Comparison of ENCODE assay signal across 8 cellular contexts in the genomic region with DNA sequence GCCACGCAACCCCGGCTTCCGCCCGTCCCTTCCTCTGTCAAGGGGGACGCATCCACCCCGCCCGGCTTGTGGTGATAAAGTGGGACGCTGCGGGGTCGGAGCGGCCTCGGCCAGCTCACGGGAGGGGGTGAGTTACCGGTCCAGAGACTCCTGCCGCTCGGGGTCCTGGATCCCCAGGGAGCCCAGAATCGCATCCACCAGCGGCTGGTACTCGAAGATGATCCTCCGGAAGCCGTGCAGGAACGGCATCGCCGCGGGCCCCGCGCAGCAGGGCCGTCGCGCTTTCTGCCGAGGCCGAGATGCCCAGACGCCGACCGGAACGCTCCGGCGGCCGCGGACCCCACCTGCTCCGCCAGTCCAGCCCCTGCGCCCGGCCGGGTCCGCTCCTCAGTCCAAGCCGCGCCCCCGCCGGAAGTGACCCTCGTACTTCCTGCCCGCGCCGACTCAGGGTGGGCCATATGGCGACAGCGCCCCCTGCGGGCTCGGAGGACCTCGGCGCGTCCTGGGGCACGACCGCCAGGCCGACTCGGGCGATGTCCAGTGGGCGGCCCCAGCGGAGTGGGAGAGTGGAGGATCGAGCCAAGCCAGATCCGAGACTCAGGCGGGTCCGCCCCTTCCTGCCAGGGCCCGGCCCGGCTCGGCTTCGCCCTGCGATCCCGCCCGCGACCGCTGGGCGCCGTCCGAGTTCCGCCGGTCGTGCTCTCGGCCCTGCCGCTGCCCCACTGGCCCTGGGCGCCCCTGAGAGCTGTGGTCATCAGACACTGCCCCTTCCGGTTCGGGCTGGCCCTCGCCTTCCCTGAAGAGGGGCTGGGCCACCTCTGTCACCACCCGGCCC. TPM values are rescaled to one million over a fixed set of nuclear protein-coding genes. Genes with fewer than 3 reads are reported as not detected.
DNase-seq lines count a peak whose midpoint lies in the region; ATAC-seq, FAIRE-seq and TF ChIP-seq lines count a peak whose summit lies in the region.

A gene with protein sequence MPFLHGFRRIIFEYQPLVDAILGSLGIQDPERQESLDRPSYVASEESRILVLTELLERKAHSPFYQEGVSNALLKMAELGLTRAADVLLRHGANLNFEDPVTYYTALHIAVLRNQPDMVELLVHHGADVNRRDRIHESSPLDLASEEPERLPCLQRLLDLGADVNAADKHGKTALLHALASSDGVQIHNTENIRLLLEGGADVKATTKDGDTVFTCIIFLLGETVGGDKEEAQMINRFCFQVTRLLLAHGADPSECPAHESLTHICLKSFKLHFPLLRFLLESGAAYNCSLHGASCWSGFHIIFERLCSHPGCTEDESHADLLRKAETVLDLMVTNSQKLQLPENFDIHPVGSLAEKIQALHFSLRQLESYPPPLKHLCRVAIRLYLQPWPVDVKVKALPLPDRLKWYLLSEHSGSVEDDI (minus strand): TSS at position 401 of the 835 bp plus-strand sequence. CDS start 152 bp downstream, at position 249.

- H3K27ac Mint-ChIP-seq in dendritic cell treated with granulocyte-macrophage colony-stimulating factor and Interleukin-4, amounts not matched to agents 40 ng/mL and 50 ng/mL, for 4 days, result peak within 1 kb of the TSS; percentile 82

- peak within 1 kb of the TSS; percentile 90 for H3K4me3 Mint-ChIP-seq in dendritic cell treated with granulocyte-macrophage colony-stimulating factor and Interleukin-4, amounts not matched to agents 40 ng/mL and 50 ng/mL, for 4 days

- TF ChIP-seq CTCF in HepG2 (CRISPR knock-in tag; IDR thresholded peaks at IDR 0.05), result peak; percentile 97

- H3K27me3 Mint-ChIP-seq in dendritic cell treated with granulocyte-macrophage colony-stimulating factor and Interleukin-4, amounts not matched to agents 40 ng/mL and 50 ng/mL, for 4 days, result peaks cover 4% of the 10 kb centered on the region

- peak within 1 kb of the TSS; percentile 78 to 92 (median 84) for H3K9ac ChIP-seq in BLaER1 treated with 17β-estradiol and CSF1 and Interleukin-3, amounts not matched to agents 10 nM and 100 nM
- peak within 1 kb of the TSS; percentile 94 for H3K9ac ChIP-seq in HepG2 (ENCODE audit: insufficient read depth, low read depth, low read length)

- H3K36me3 ChIP-seq in BLaER1 treated with 17β-estradiol and CSF1 and Interleukin-3, amounts not matched to agents 10 nM and 100 nM, result peaks cover 27 to 39% (median 32%) of the 10 kb centered on the region in 11 experiments
- H3K36me3 ChIP-seq in HepG2 (replicated peaks in 1 of 2; ENCODE audit: control insufficient read depth in 1 of 2, insufficient read depth in 2 of 2, low read length in 2 of 2), result peaks cover 12 to 31% of the 10 kb centered on the region in 2 experiments; a peak in 4 of 5 replicates

- no CpG with 5 or more reads among the region's 93 CpGs for WGBS in HepG2 (ENCODE audit: low lambda C conversion rate)

- H3K9me3 ChIP-seq in BLaER1 treated with 17β-estradiol and CSF1 and Interleukin-3, amounts not matched to agents 10 nM and 100 nM (replicated peaks in 1 of 11), result no peaks in the 10 kb centered on the region
- H3K9me3 ChIP-seq in HepG2 (ENCODE audit: low read length), result no peaks in the 10 kb centered on the region

- peaks cover 43 to 50% (median 48%) of the 10 kb centered on the region in 11 experiments; a peak in 21 of 22 replicates for H4K20me1 ChIP-seq in BLaER1 treated with 17β-estradiol and CSF1 and Interleukin-3, amounts not matched to agents 10 nM and 100 nM
- H4K20me1 ChIP-seq in HepG2 (ENCODE audit: insufficient read depth, low read length), result peaks cover 9% of the 10 kb centered on the region; the same call in 1 of the 2 replicates

- in situ Hi-C loops in HepG2 (cut with HindIII; ENCODE audit: extremely low pct_ligation_motif_present, low pct_unique_long_range_greater_than_20kb), result loop anchor here (10.0 kb wide), 1 partner anchor 143 kb away; no protein-coding TSS in a partner anchor

- TF ChIP-seq RAD21 in HepG2 (CRISPR knock-in tag; IDR thresholded peaks at IDR 0.05), result peak; percentile 99

- H3K27me3 ChIP-seq in BLaER1 treated with 17β-estradiol and CSF1 and Interleukin-3, amounts not matched to agents 10 nM and 100 nM, result no peaks in the 10 kb centered on the region
- peaks cover 0 to 12% of the 10 kb centered on the region in 2 experiments; a peak in 2 of 5 replicates for H3K27me3 ChIP-seq in HepG2 (ENCODE audit: control insufficient read depth in 1 of 2, insufficient read depth in 2 of 2, low read length in 2 of 2)

- H3K4me1 Mint-ChIP-seq in dendritic cell treated with granulocyte-macrophage colony-stimulating factor and Interleukin-4, amounts not matched to agents 40 ng/mL and 50 ng/mL, for 4 days (ENCODE audit: low read depth), result peaks cover 47% of the 10 kb centered on the region

- intact Hi-C loops in dendritic cell treated with granulocyte-macrophage colony-stimulating factor and Interleukin-4, amounts not matched to agents 40 ng/mL and 50 ng/mL, for 4 days (cut with micrococcal nuclease), result loop anchor here (2.0 to 10.0 kb wide), 3 partner anchors 15 to 143 kb away; partner anchors contain the start of gene NTMT1
- intact Hi-C loops in HepG2 (cut with micrococcal nuclease; ENCODE audit: unreplicated experiment), result loop anchor here (5.0 kb wide), 1 partner anchor 140 kb away; no protein-coding TSS in a partner anchor

- peaks cover 23% of the 10 kb centered on the region for H3K79me2 ChIP-seq in HepG2 (ENCODE audit: insufficient read depth, low read length)

- peak within 1 kb of the TSS; percentile 38 to 86 (median 75); a peak in 21 of 22 replicates for H3K27ac ChIP-seq in BLaER1 treated with 17β-estradiol and CSF1 and Interleukin-3, amounts not matched to agents 10 nM and 100 nM
- peak within 1 kb of the TSS; percentile 51 for H3K27ac ChIP-seq in HepG2 (ENCODE audit: extremely low read length, insufficient read depth, low read length)

- H3K4me2 ChIP-seq in BLaER1 treated with 17β-estradiol and CSF1 and Interleukin-3, amounts not matched to agents 10 nM and 100 nM, result peak within 1 kb of the TSS; percentile 91 to 100 (median 99)
- peak within 1 kb of the TSS; percentile 99 for H3K4me2 ChIP-seq in HepG2 (ENCODE audit: low read depth, low read length)

- peak; percentile 86 for FAIRE-seq in HepG2 (lab: Jason Lieb, UNC)

- H3K4me1 ChIP-seq in BLaER1 treated with 17β-estradiol and CSF1 and Interleukin-3, amounts not matched to agents 10 nM and 100 nM, result peaks cover 23 to 50% (median 36%) of the 10 kb centered on the region in 10 experiments
- peaks cover 30% of the 10 kb centered on the region for H3K4me1 ChIP-seq in HepG2 (ENCODE audit: insufficient read depth, low read length)

- peak within 1 kb of the TSS; percentile 80 to 99 (median 90) for H3K4me3 ChIP-seq in BLaER1 treated with 17β-estradiol and CSF1 and Interleukin-3, amounts not matched to agents 10 nM and 100 nM
- H3K4me3 ChIP-seq in HepG2 (replicated peaks in 1 of 3; ENCODE audit: insufficient read depth in 1 of 3, low read depth in 2 of 3, low read length in 3 of 3), result peak within 1 kb of the TSS; percentile 92 to 100 (median 98)

- CTCF ChIA-PET in HepG2 (lab: Yijun Ruan, JAX; ENCODE audit: low intra/inter-chr PET ratio, low total read pairs), result interaction anchor here (1.5 to 1.9 kb wide), 2 partner anchors 142 to 149 kb away, joined by 9 to 15 read pairs; no protein-coding TSS in a partner anchor

- peak in 1 of 2 experiments; percentile 32; a peak in 1 of 4 replicates for TF ChIP-seq POLR2A in HepG2 (IDR thresholded peaks at IDR 0.05; ENCODE audit: insufficient read depth in 1 of 2, low read depth in 2 of 2, low read length in 2 of 2)

- peaks cover 38% of the 10 kb centered on the region for H3K36me3 Mint-ChIP-seq in dendritic cell treated with granulocyte-macrophage colony-stimulating factor and Interleukin-4, amounts not matched to agents 40 ng/mL and 50 ng/mL, for 4 days (ENCODE audit: low read depth)

- no peak within 1 kb of the TSS for H2AFZ ChIP-seq in HepG2 (ENCODE audit: low read length)

- TF ChIP-seq EP300 in HepG2 (IDR thresholded peaks at IDR 0.05; ENCODE audit: low read depth in 2 of 2, low read length in 2 of 2) (no peak), HepG2 (CRISPR knock-in tag; IDR thresholded peaks at IDR 0.05; ENCODE audit: borderline replicate concordance) (peak; percentile 56; the same call in 1 of the 2 replicates)

- BruUV-seq in HepG2 (replicated peaks; lab: Mats Ljungman, UMichigan), result no TSS peak

- no peaks in the 10 kb centered on the region for H3K9me3 Mint-ChIP-seq in dendritic cell treated with granulocyte-macrophage colony-stimulating factor and Interleukin-4, amounts not matched to agents 40 ng/mL and 50 ng/mL, for 4 days

- ATAC-seq in HG03457 (IDR thresholded peaks at IDR 0.05; ENCODE audit: unreplicated experiment), result peak; percentile 86
- peak; percentile 95 for ATAC-seq in HepG2

- POLR2A ChIA-PET in HepG2 (lab: Yijun Ruan, JAX), result no interaction called here

- DNase-seq in GM19238 (ENCODE audit: insufficient read length, low spot score) (peak; percentile 100), NCI-H69 (lab: John Stamatoyannopoulos, UW) (peak; percentile 97), HepG2 (ENCODE audit: low spot score) (peak; percentile 92)
- peak; percentile 87 for DNase-seq in activated CD4-positive, alpha-beta T cell treated with anti-CD3 and anti-CD28 coated beads, Interleukin-2, amount 50 U/mL, for 1 hour
- DNase-seq in stimulated activated CD4-positive, alpha-beta T cell treated with anti-CD3 and anti-CD28 coated beads, Interleukin-4, amount 100 ng/mL, for 1 hour, result peak; percentile 96

RNA-seq across cellular contexts. Expression of the gene that starts here (rescaled TPM):
- total RNA-seq in HepG2 (2016; rRNA removed; fragmentation: Illumina TruSeq; extraction: Trizol), result 8.2 and 8.3 TPM in 2 replicates
- 1.6 and 1.8 TPM in 2 replicates for total RNA-seq in HepG2 (2016; cell fraction: cytosol; rRNA removed; fragmentation: Illumina TruSeq; extraction: Trizol; ENCODE audit: low read depth)
- 6.6 and 9.5 TPM in 2 replicates for total RNA-seq in HepG2 (2016; cell fraction: insoluble cytoplasmic fraction; rRNA removed; fragmentation: Illumina TruSeq; extraction: Trizol)
- total RNA-seq in HepG2 (2016; cell fraction: membrane; rRNA removed; fragmentation: Illumina TruSeq; extraction: Trizol), result 5.0 and 6.5 TPM in 2 replicates
- total RNA-seq in HepG2 (2016; cell fraction: nucleus; rRNA removed; fragmentation: Illumina TruSeq; extraction: Trizol), result 7.3 TPM in 2 replicates
- 8.4 and 10.8 TPM in 2 replicates for polyA plus RNA-seq in HepG2 (2011; rRNA removed)
- 6.1 and 7.8 TPM in 2 replicates for polyA plus RNA-seq in HepG2 (2011; cell fraction: cytosol; rRNA removed)
- 22.8 and 23.1 TPM in 2 replicates for polyA plus RNA-seq in HepG2 (2011; cell fraction: nucleus; rRNA removed)
- 4.2 and 5.8 TPM in 2 replicates for polyA plus RNA-seq in HepG2 (2012)
- polyA plus RNA-seq in HepG2 (2016; cell fraction: cytosol; fragmentation: Illumina TruSeq; extraction: Trizol; ENCODE audit: low read depth), result 1.0 and 1.8 TPM in 2 replicates
- polyA plus RNA-seq in HepG2 (2016; cell fraction: insoluble cytoplasmic fraction; fragmentation: Illumina TruSeq; extraction: Trizol; ENCODE audit: low read depth), result 7.0 and 8.8 TPM in 2 replicates
- 3.2 TPM in 2 replicates for polyA plus RNA-seq in HepG2 (2016; cell fraction: membrane; fragmentation: Illumina TruSeq; extraction: Trizol; ENCODE audit: low read depth)
- polyA plus RNA-seq in HepG2 (2016; cell fraction: nucleus; fragmentation: Illumina TruSeq; extraction: Trizol; ENCODE audit: insufficient read depth, low read depth), result 17.2 and 17.7 TPM in 2 replicates
- 10.0 and 29.3 TPM in 2 replicates for polyA minus RNA-seq in HepG2 (2011; rRNA and poly(A)+ RNA removed; ENCODE audit: low replicate concordance)
- 2.7 and 3.2 TPM in 2 replicates for polyA minus RNA-seq in HepG2 (2011; cell fraction: cytosol; rRNA and poly(A)+ RNA removed)
- 5.0 and 5.6 TPM in 2 replicates for polyA minus RNA-seq in HepG2 (2011; cell fraction: nucleus; rRNA and poly(A)+ RNA removed)

Comparison
In these comparisons a context has a peak if more than half of its experiments do, and no peak if none do; other contexts are left out.
1. Peak in every context shown above with its lines: DNase-seq, ATAC-seq, H3K4me3 ChIP-seq and H3K27ac ChIP-seq.